19 cellular contexts compared by ENCODE assay signal in the genomic region with DNA sequence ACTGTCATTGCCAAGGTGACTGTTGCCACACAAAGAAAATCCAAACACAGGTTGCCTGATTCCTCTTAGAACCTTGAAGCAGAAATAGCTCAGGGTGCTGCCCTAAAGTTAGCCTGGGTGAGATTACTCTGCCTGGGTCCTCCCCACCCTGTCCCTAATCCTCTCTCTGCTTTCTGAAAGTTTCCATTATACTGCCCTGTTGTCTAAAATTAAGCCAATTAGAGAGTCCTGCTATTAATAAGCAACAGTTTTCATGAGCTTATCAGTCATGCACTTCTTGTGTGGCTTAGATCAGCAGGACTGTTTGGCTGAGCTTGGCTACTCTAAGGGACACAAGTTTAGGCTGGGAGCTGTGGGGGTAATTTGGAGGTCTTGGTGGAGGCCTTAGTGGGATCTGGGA. TPM values are rescaled to one million over a fixed set of nuclear protein-coding genes. Genes with fewer than 3 reads are reported as not detected.
"Had no signal": no experiment of that assay in that cellular context is flagged by ENCODE, and none has a peak within 500 bp of the region (broad histone marks: within the 10 kb centered on the region; RNA-seq: fewer than 3 reads in every experiment).

No MANE protein-coding gene starts in this region.

- H3K4me2 ChIP-seq: smooth muscle cell had no signal

- H3K4me3 Mint-ChIP-seq: activated CD4-positive, alpha-beta T cell treated with anti-CD3 and anti-CD28 coated beads, Interleukin-2, amount 10 ng/mL, durations not matched to agents 24 days and 14 days; activated CD8-positive, alpha-beta T cell treated with anti-CD3 and anti-CD28 coated beads, Interleukin-2, amount 10 ng/mL, durations not matched to agents 7 days and 5 days; activated naive CD8-positive, alpha-beta T cell treated with anti-CD3 and anti-CD28 coated beads for 36 hours; effector memory CD8-positive, alpha-beta T cell; natural killer cell; stimulated activated naive CD8-positive, alpha-beta T cell treated with anti-CD3 and anti-CD28 coated beads, Interleukin-15, Interleukin-2, amounts not matched to agents 100 ng/mL and 50 ng/mL, for 24 hours; T-helper 1 cell treated with Interleukin-12 subunit alpha and Interleukin-12 subunit beta and Interleukin-4 antibody, amounts not matched to agents 30 μg/mL and 1 μg/mL, for 36 hours had no signal

- FAIRE-seq: frontal cortex had no signal

- H3K4me3 ChIP-seq: smooth muscle cell had no signal

- H3K9me3 ChIP-seq: neutrophil had no signal

- ATAC-seq: activated CD8-positive, alpha-beta T cell treated with anti-CD3 and anti-CD28 coated beads, Interleukin-2, amount 10 ng/mL, durations not matched to agents 7 days and 5 days; effector memory CD8-positive, alpha-beta T cell; natural killer cell had no signal

- H3K4me1 Mint-ChIP-seq: natural killer cell had no signal

- H3K36me3 ChIP-seq: brain microvascular endothelial cell had no signal

- H3K27ac ChIP-seq: brain microvascular endothelial cell, neutrophil had no signal

- H3K9me3 Mint-ChIP-seq: activated CD4-positive, alpha-beta T cell treated with anti-CD3 and anti-CD28 coated beads, Interleukin-2, amount 10 ng/mL, durations not matched to agents 24 days and 14 days; activated naive CD8-positive, alpha-beta T cell treated with anti-CD3 and anti-CD28 coated beads for 36 hours; effector memory CD8-positive, alpha-beta T cell; natural killer cell; stimulated activated naive CD8-positive, alpha-beta T cell treated with anti-CD3 and anti-CD28 coated beads, Interleukin-15, Interleukin-2, amounts not matched to agents 100 ng/mL and 50 ng/mL, for 24 hours; T-helper 1 cell treated with Interleukin-12 subunit alpha and Interleukin-12 subunit beta and Interleukin-4 antibody, amounts not matched to agents 30 μg/mL and 1 μg/mL, for 36 hours had no signal

- DNase-seq: activated CD4-positive, alpha-beta T cell treated with anti-CD3 and anti-CD28 coated beads, Interleukin-2, amount 10 ng/mL, durations not matched to agents 24 days and 14 days; activated CD4-positive, CD25-positive, alpha-beta regulatory T cell; activated CD8-positive, alpha-beta memory T cell treated with anti-CD3 and anti-CD28 coated beads, Interleukin-2, amount 50 U/mL, for 4 hours; activated CD8-positive, alpha-beta T cell treated with anti-CD3 and anti-CD28 coated beads, Interleukin-2, amount 10 ng/mL, durations not matched to agents 7 days and 5 days; activated gamma-delta T cell treated with Interleukin-2 at 50 U/mL for 16 hours; activated naive CD8-positive, alpha-beta T cell treated with anti-CD3 and anti-CD28 coated beads for 36 hours; amygdala; brain microvascular endothelial cell; effector memory CD8-positive, alpha-beta T cell; islet precursor cell; mesendoderm; natural killer cell; stimulated activated CD4-positive, alpha-beta T cell treated with anti-CD3 and anti-CD28 coated beads, Interleukin-4, amount 100 ng/mL, for 4 hours; stimulated activated CD8-positive, alpha-beta memory T cell treated with anti-CD3 and anti-CD28 coated beads, Interleukin-4, amount 100 ng/mL, for 48 hours had no signal

- H3K27ac Mint-ChIP-seq: activated CD4-positive, alpha-beta T cell treated with anti-CD3 and anti-CD28 coated beads, Interleukin-2, amount 10 ng/mL, durations not matched to agents 24 days and 14 days; activated CD8-positive, alpha-beta T cell treated with anti-CD3 and anti-CD28 coated beads, Interleukin-2, amount 10 ng/mL, durations not matched to agents 7 days and 5 days; activated naive CD8-positive, alpha-beta T cell treated with anti-CD3 and anti-CD28 coated beads for 36 hours; effector memory CD8-positive, alpha-beta T cell; natural killer cell; stimulated activated naive CD8-positive, alpha-beta T cell treated with anti-CD3 and anti-CD28 coated beads, Interleukin-15, Interleukin-2, amounts not matched to agents 100 ng/mL and 50 ng/mL, for 24 hours; T-helper 1 cell treated with Interleukin-12 subunit alpha and Interleukin-12 subunit beta and Interleukin-4 antibody, amounts not matched to agents 30 μg/mL and 1 μg/mL, for 36 hours had no signal

- H3K36me3 Mint-ChIP-seq: activated naive CD8-positive, alpha-beta T cell treated with anti-CD3 and anti-CD28 coated beads for 36 hours; natural killer cell had no signal

- H3K27me3 ChIP-seq: neutrophil had no signal

RNA-seq across cellular contexts. Expression of a gene that starts 57.1 kb away (rescaled TPM):
- total RNA-seq: activated CD8-positive, alpha-beta T cell treated with anti-CD3 and anti-CD28 coated beads, Interleukin-2, amount 10 ng/mL, durations not matched to agents 7 days and 5 days had no signal
